Comparison of ENCODE assay signal across 8 cellular contexts in the genomic region with DNA sequence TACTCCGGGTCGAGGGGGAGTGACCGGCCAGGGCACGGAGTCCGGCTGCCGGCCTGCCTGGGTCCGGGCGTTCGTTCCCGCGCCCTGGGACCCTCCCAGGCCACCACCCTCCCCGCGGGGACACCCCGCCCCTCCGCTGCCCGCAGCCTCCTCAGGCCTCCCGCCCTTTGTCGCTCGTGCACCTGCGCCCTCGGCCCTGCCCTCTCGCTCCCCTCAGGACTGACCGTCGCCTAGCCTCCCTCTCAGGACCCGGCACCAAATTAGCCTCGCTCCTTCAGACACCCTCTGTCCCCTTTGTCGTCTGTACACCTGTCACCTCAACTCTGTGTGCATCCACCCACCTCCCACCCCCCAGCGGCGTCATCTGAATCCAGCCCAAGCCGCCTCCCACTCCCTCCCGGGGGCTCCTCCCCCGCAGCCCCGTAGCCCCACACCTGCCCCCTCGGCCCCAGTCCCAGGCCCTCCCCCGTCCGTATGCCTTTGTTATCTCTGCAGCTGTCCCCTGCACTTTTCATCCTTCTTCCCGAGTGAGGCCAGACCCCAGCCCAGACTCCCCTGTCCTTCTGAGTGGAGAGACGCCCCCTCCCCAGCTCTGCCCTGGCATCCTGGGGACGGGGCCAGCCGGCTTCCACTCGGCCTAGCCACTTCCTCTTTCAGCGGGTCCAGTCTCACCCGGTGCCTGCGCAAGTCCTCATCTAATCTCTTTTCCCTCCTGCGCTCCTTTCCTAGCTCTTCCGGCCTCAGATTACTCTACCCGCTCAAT. TPM values are rescaled to one million over a fixed set of nuclear protein-coding genes. Genes with fewer than 3 reads are reported as not detected.
DNase-seq lines count a peak whose midpoint lies in the region; ATAC-seq, FAIRE-seq and TF ChIP-seq lines count a peak whose summit lies in the region.

No MANE protein-coding gene starts in this region.

- H3K27me3 ChIP-seq in esophagus (ENCODE audit: control insufficient read depth in 1 of 2, insufficient read depth in 2 of 2, low read length in 2 of 2) (no peaks in the 10 kb centered on the region), neural progenitor cell (peaks cover 26% of the 10 kb centered on the region)

- peak overlapping the region; percentile 96 for H3K4me2 ChIP-seq in neural progenitor cell

- H3K36me3 ChIP-seq in esophagus (ENCODE audit: control insufficient read depth in 2 of 2, insufficient read depth in 2 of 2, low read length in 1 of 2) (peaks cover 8 to 10% of the 10 kb centered on the region in 2 donors), neural progenitor cell (no peaks in the 10 kb centered on the region)

- H4K20me1 ChIP-seq in neural progenitor cell (ENCODE audit: low read depth) = peaks cover 30% of the 10 kb centered on the region

- H3K27ac Mint-ChIP-seq in neural progenitor cell = no peak overlapping the region

- H3K4me1 Mint-ChIP-seq in neural progenitor cell = peaks cover 25% of the 10 kb centered on the region

- H3K4me3 Mint-ChIP-seq in neural progenitor cell = peak overlapping the region; percentile 88

- H3K27me3 Mint-ChIP-seq in neural progenitor cell (ENCODE audit: insufficient read depth, low read depth) = peaks cover 12% of the 10 kb centered on the region

- H3K79me2 ChIP-seq in neural progenitor cell (ENCODE audit: low read depth) = no peaks in the 10 kb centered on the region

- H3K36me3 Mint-ChIP-seq in neural progenitor cell = peaks cover 8% of the 10 kb centered on the region

- no peak overlapping the region for H3K9ac ChIP-seq in neural progenitor cell

- no peaks in the 10 kb centered on the region for H3K9me3 Mint-ChIP-seq in neural progenitor cell

- peak; percentile 28 for ATAC-seq in HG03135 (IDR thresholded peaks at IDR 0.05; ENCODE audit: unreplicated experiment)

- H3K9me3 ChIP-seq in esophagus (ENCODE audit: control insufficient read depth in 2 of 2, insufficient read depth in 1 of 2, low read depth in 1 of 2, low read length in 1 of 2) (no peaks in the 10 kb centered on the region), neural progenitor cell (ENCODE audit: low read depth) (no peaks in the 10 kb centered on the region)

- DNase-seq in NCI-H1436 (lab: John Stamatoyannopoulos, UW) (peak; percentile 61), NCI-H1436 treated with DMSO at 0.1 percent for 48 hours (lab: John Stamatoyannopoulos, UW) (no peak), NCI-H748 (lab: John Stamatoyannopoulos, UW; ENCODE audit: unreplicated experiment) (peak; percentile 85), neural progenitor cell (ENCODE audit: low spot score) (peak; percentile 73), urothelium cell line (ENCODE audit: low spot score) (peak; percentile 60)
- peak; percentile 8 for DNase-seq in activated CD8-positive, alpha-beta memory T cell treated with anti-CD3 and anti-CD28 coated beads, Interleukin-2, amount 50 U/mL, for 24 hours (ENCODE audit: extremely low read depth)

- H3K4me3 ChIP-seq in esophagus (ENCODE audit: low read depth in 1 of 2, low read length in 2 of 2) (peak overlapping the region; percentile 52 to 70), neural progenitor cell (peak overlapping the region; percentile 70)

- WGBS in esophagus, 2 donors = 2% methylated on average over 35 to 47 of the region's 47 CpGs

- FAIRE-seq in urothelium cell line (lab: Jason Lieb, UNC) = no peak

- TF ChIP-seq CTCF in neural progenitor cell (IDR thresholded peaks at IDR 0.05) = no peak

- H3K4me1 ChIP-seq in esophagus (ENCODE audit: control insufficient read depth in 2 of 2, insufficient read depth in 2 of 2, low read length in 1 of 2) (peaks cover 9 to 12% of the 10 kb centered on the region in 2 donors), neural progenitor cell (peaks cover 23% of the 10 kb centered on the region)

- peaks cover 46% of the 10 kb centered on the region for H3F3A ChIP-seq in neural progenitor cell (ENCODE audit: low read depth)

- peak overlapping the region; percentile 82 for H2AFZ ChIP-seq in neural progenitor cell (replicated peaks)

- H3K27ac ChIP-seq in esophagus (ENCODE audit: low read depth in 2 of 2, low read length in 1 of 2) = no peak overlapping the region
- no peak overlapping the region for H3K27ac ChIP-seq in neural progenitor cell

RNA-seq across cellular contexts. Expression of a gene that starts 0.6 kb away (rescaled TPM):
- under 1 TPM; 0.10 to 0.16 TPM for polyA plus RNA-seq in esophagus
- total RNA-seq in neural progenitor cell (ENCODE audit: low replicate concordance) = 2.5 and 4.3 TPM in 2 replicates

RNA-seq across cellular contexts. Expression of a gene that starts 21.5 kb away (rescaled TPM):
- 10 to 100 TPM; 12.2 to 17.4 TPM for polyA plus RNA-seq in esophagus
- 63.3 and 72.1 TPM in 2 replicates for total RNA-seq in neural progenitor cell (ENCODE audit: low replicate concordance)

RNA-seq across cellular contexts. Expression of a gene that starts 27.3 kb away (rescaled TPM):
- 1 to 10 TPM; 2.4 to 6.0 TPM for polyA plus RNA-seq in esophagus
- 0.47 and 1.2 TPM in 2 replicates for total RNA-seq in neural progenitor cell (ENCODE audit: low replicate concordance)

RNA-seq across cellular contexts. Expression of a gene that starts 31.2 kb away (rescaled TPM):
- 10 to 100 TPM; 25.2 to 27.8 TPM for polyA plus RNA-seq in esophagus
- 5.8 and 28.3 TPM in 2 replicates for total RNA-seq in neural progenitor cell (ENCODE audit: low replicate concordance)

RNA-seq across cellular contexts. Expression of a gene that starts 40.5 kb away (rescaled TPM):
- 1 to 10 TPM; 4.4 to 4.7 TPM for polyA plus RNA-seq in esophagus
- total RNA-seq in neural progenitor cell (ENCODE audit: low replicate concordance) = 0.11 and 0.87 TPM in 2 replicates
